Comparison of ENCODE assay signal across 6 cellular contexts in genomic region chr17:46788300-46788699, GRCh38.
"Had no signal": no experiment of that assay in that cellular context is flagged by ENCODE, and none has a peak within 500 bp of the region (broad histone marks: within the 10 kb centered on the region; RNA-seq: fewer than 3 reads in every experiment).

No MANE protein-coding gene starts in this region.

- DNase-seq: H9, HCEC 1CT, HFFc6 had no signal

- H3K4me3 Mint-ChIP-seq: GM23338, H9, HFFc6, IgD-negative memory B cell had no signal

- H3K4me3 ChIP-seq: GM23338 had no signal

- H3K4me2 ChIP-seq: GM23338 had no signal

- H3K36me3 Mint-ChIP-seq: IgD-negative memory B cell had no signal

- H3K27ac ChIP-seq: HL-60 had no signal

- H2AFZ ChIP-seq: GM23338 had no signal

- H3K27ac Mint-ChIP-seq: GM23338, H9, HFFc6 had no signal
